ENCODE assay signal across 9 cellular contexts in the genomic region with DNA sequence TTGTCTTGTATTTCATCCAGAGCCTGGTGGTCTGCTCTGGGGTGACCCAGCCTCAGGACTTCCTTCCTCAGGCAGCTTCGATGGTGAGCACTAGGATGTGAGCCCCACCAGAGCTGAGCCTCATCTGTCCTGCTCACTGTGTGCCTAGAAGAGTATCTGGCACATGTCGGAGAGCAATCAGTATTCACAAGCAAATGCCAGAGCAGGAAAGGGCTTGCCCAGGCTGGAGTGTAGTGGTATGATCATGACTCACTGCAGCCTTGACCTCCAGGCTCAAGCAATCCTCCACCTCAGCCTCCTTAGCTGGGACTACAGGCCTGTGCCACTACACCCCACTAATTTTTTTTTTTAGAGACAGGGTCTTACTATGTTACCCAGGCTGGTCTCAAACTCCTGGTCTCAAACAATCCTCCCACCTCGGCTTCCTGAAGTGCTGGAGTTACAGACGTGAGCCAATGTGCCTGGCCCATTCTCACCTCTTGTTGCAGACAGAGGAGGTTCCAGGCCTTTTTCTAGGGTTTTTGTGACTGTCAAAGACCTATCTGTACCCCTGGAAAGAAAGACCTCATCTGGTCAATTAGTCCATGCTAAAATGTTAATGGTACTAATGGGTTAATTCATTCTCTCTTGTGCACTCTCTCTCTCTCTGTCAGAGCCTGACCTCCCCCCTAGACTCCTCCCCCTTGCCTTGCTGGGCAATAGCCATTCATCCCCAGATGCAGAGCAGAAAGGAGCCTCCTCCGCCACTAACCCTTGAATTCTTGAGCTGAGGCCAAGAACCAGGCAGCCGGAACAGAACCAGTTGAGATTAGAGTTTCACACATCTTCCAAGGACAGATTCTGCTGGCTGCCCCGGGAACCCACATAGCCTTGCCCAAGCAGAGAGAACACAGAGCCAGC.
DNase-seq lines count a peak whose midpoint lies in the region; ATAC-seq, FAIRE-seq and TF ChIP-seq lines count a peak whose summit lies in the region.
"Had no signal": no experiment of that assay in that cellular context is flagged by ENCODE, and none has a peak within 500 bp of the region (broad histone marks: within the 10 kb centered on the region; RNA-seq: fewer than 3 reads in every experiment).

No MANE protein-coding gene starts in this region.

- no peaks in the 10 kb centered on the region for H3K9me2 ChIP-seq in MM.1S (replicated peaks; ENCODE audit: insufficient read depth, low read length)

- no peak overlapping the region for H3K4me3 ChIP-seq in endothelial cell of umbilical vein (replicated peaks in 1 of 3; ENCODE audit: insufficient read depth in 1 of 3, low read depth in 1 of 3, low read length in 3 of 3)
- no peak overlapping the region for H3K4me3 ChIP-seq in MM.1S (ENCODE audit: low read length)

- DNase-seq in NAMALWA (ENCODE audit: low spot score) (peak; percentile 46), endothelial cell of umbilical vein (ENCODE audit: low read depth, low spot score) (peak; percentile 90), medulla oblongata (ENCODE audit: extremely low spot score) (peak; percentile 43), MM.1S (no peak), NCI-H345 treated with DMSO at 0.1 percent for 48 hours (lab: John Stamatoyannopoulos, UW; ENCODE audit: unreplicated experiment) (no peak), D341Med (ENCODE audit: low spot score) (no peak)
- DNase-seq: cortex of kidney had no signal

- TF ChIP-seq CTCF in endothelial cell of umbilical vein (IDR thresholded peaks at IDR 0.05; ENCODE audit: extremely low read depth in 1 of 2, insufficient read depth in 1 of 2, low read depth in 1 of 2, low read length in 2 of 2) (no peak), MM.1S (IDR thresholded peaks at IDR 0.05; ENCODE audit: low read length) (no peak)

- peak; percentile 58 for TF ChIP-seq POLR2A in endothelial cell of umbilical vein (IDR thresholded peaks at IDR 0.05; ENCODE audit: low read depth, low read length)

- H3K4me2 ChIP-seq in endothelial cell of umbilical vein (ENCODE audit: insufficient read depth, low read length), result no peak overlapping the region
- no peak overlapping the region for H3K4me2 ChIP-seq in MM.1S (ENCODE audit: low read depth, low read length)

- no peak for ATAC-seq in HG02870 (IDR thresholded peaks at IDR 0.05; ENCODE audit: unreplicated experiment)

- H3K4me1 ChIP-seq in endothelial cell of umbilical vein (ENCODE audit: control insufficient read depth, extremely low read depth, insufficient read depth, low read length) (peaks cover 24% of the 10 kb centered on the region), MM.1S (ENCODE audit: low read length) (0 out of 2 replicates have a peak, but pooled peaks cover 8% of the 10 kb centered on the region)

- POLR2A ChIA-PET in endothelial cell of umbilical vein (lab: Charles Lee), result no interaction called here

- no peaks in the 10 kb centered on the region for H3K36me3 ChIP-seq in endothelial cell of umbilical vein (ENCODE audit: control insufficient read depth in 2 of 2, extremely low read depth in 1 of 2, insufficient read depth in 2 of 2, low read length in 2 of 2)
- no peaks in the 10 kb centered on the region for H3K36me3 ChIP-seq in MM.1S (replicated peaks; ENCODE audit: insufficient read depth, low read length)

- H4K20me1 ChIP-seq in endothelial cell of umbilical vein (replicated peaks; ENCODE audit: control insufficient read depth, extremely low read depth, insufficient read depth, low read length) (no peaks in the 10 kb centered on the region), MM.1S (ENCODE audit: insufficient read depth, low read length) (no peaks in the 10 kb centered on the region)

- H3K79me2 ChIP-seq in endothelial cell of umbilical vein (ENCODE audit: control insufficient read depth, insufficient read depth, low read length) (no peaks in the 10 kb centered on the region), MM.1S (ENCODE audit: low read length) (no peaks in the 10 kb centered on the region)

- H3K27ac ChIP-seq in endothelial cell of umbilical vein (ENCODE audit: insufficient read depth, low read depth, low read length), result peak overlapping the region; percentile 50
- no peak overlapping the region for H3K27ac ChIP-seq in MM.1S (ENCODE audit: low read length)

- H2AFZ ChIP-seq in endothelial cell of umbilical vein (ENCODE audit: low read depth, low read length) (peak overlapping the region; percentile 75), MM.1S (ENCODE audit: low read length) (no peak overlapping the region)

- no peak overlapping the region for H3K9ac ChIP-seq in endothelial cell of umbilical vein (replicated peaks; ENCODE audit: extremely low read depth, insufficient read depth, low read length)
- no peak overlapping the region for H3K9ac ChIP-seq in MM.1S (ENCODE audit: low read length)

- BruUV-seq in endothelial cell of umbilical vein (replicated peaks; lab: Mats Ljungman, UMichigan), result no TSS peak

- intact Hi-C loops in endothelial cell of umbilical vein (cut with micrococcal nuclease), result loop anchor here (1.0 to 2.0 kb wide), 2 partner anchors 15 to 49 kb away; no protein-coding TSS in a partner anchor

- dilution Hi-C loops in endothelial cell of umbilical vein (cut with MboI; ENCODE audit: extremely low pct_ligation_motif_present, low sequenced_read_pairs), result no loop called here

- H3F3A ChIP-seq in MM.1S (ENCODE audit: insufficient read depth, low read length), result no peaks in the 10 kb centered on the region

- H3K9me3 ChIP-seq in endothelial cell of umbilical vein (replicated peaks; ENCODE audit: control insufficient read depth, insufficient read depth, low read length) (no peaks in the 10 kb centered on the region), MM.1S (replicated peaks; ENCODE audit: insufficient read depth, low read length) (no peaks in the 10 kb centered on the region)

- CTCF ChIA-PET in endothelial cell of umbilical vein (lab: Charles Lee), result interaction anchor here (0.6 to 1.9 kb wide), 8 partner anchors 9 to 416 kb away, joined by 3 to 7 read pairs (median 3); no protein-coding TSS in a partner anchor

- H3K27me3 ChIP-seq in endothelial cell of umbilical vein (ENCODE audit: control insufficient read depth in 2 of 2, insufficient read depth in 2 of 2, low read length in 2 of 2) (no peaks in the 10 kb centered on the region), MM.1S (replicated peaks; ENCODE audit: insufficient read depth, low read length) (no peaks in the 10 kb centered on the region)

- no peaks in the 10 kb centered on the region for H3K9me1 ChIP-seq in endothelial cell of umbilical vein (replicated peaks; ENCODE audit: control insufficient read depth, extremely low read depth, insufficient read depth, low read length)

- FAIRE-seq in A204.1 (lab: Jason Lieb, UNC) (peak; percentile 97), endothelial cell of umbilical vein (lab: Jason Lieb, UNC) (peak; percentile 97)

TF ChIP-seq in endothelial cell of umbilical vein, 7 proteins besides CTCF, POLR2A, EP300 and RAD21:
- peak; percentile 44 for TF ChIP-seq FOS (IDR thresholded peaks at IDR 0.05; ENCODE audit: borderline replicate concordance, insufficient read depth, low read length)
- no peak for TF ChIP-seq GATA2 (IDR thresholded peaks at IDR 0.05; ENCODE audit: insufficient read depth, insufficient read length, low read depth, low read length)
- TF ChIP-seq POLR2AphosphoS5 (IDR thresholded peaks at IDR 0.05; ENCODE audit: insufficient read depth, low read depth, low read length), result peak; percentile 36
- TF ChIP-seq EZH2 (IDR thresholded peaks at IDR 0.05; ENCODE audit: borderline replicate concordance, low read depth, low read length, severe bottlenecking), result no peak
- TF ChIP-seq, protein P1, sequence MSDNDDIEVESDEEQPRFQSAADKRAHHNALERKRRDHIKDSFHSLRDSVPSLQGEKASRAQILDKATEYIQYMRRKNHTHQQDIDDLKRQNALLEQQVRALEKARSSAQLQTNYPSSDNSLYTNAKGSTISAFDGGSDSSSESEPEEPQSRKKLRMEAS (IDR thresholded peaks at IDR 0.05; ENCODE audit: insufficient read depth, insufficient read length), result peak; percentile 9
- TF ChIP-seq JUN (IDR thresholded peaks at IDR 0.05; ENCODE audit: borderline replicate concordance, insufficient read depth, insufficient read length, low read depth), result peak; percentile 32
- no peak for TF ChIP-seq MYC (IDR thresholded peaks at IDR 0.05; ENCODE audit: low read depth, low read length)

Comparison
In these comparisons a context has a peak if more than half of its experiments do, and no peak if none do; other contexts are left out.
1. DNase-seq: peak in NAMALWA (single experiment), endothelial cell of umbilical vein (single experiment) and medulla oblongata (single experiment); none in MM.1S (single experiment), NCI-H345 treated with DMSO at 0.1 percent for 48 hours (single experiment) and D341Med (single experiment).